8 cellular contexts compared by ENCODE assay signal in genomic region chr10:110641256-110641655, GRCh38. TPM values are rescaled to one million over a fixed set of nuclear protein-coding genes. Genes with fewer than 3 reads are reported as not detected.
DNase-seq lines count a peak whose midpoint lies in the region; ATAC-seq, FAIRE-seq and TF ChIP-seq lines count a peak whose summit lies in the region.

No MANE protein-coding gene starts in this region.

- no peak overlapping the region for H2BK120ac ChIP-seq in neuronal stem cell (ENCODE audit: low read depth, low read length)

- H4K8ac ChIP-seq in neuronal stem cell (ENCODE audit: low read depth, low read length) = no peak overlapping the region

- H3K27ac ChIP-seq in neuronal stem cell (replicated peaks; ENCODE audit: low read length) = no peak overlapping the region

- H3K4ac ChIP-seq in neuronal stem cell (ENCODE audit: low read length) = no peak overlapping the region

- no peak overlapping the region for H3K4me2 ChIP-seq in neuronal stem cell (ENCODE audit: insufficient read depth, low read length, poor library complexity, severe bottlenecking)

- no peaks in the 10 kb centered on the region for H3K79me1 ChIP-seq in neuronal stem cell (ENCODE audit: low read depth, low read length)

- H3K18ac ChIP-seq in neuronal stem cell (ENCODE audit: low read length) = no peak overlapping the region

- no peaks in the 10 kb centered on the region for H3K9me3 ChIP-seq in neuronal stem cell (replicated peaks in 1 of 2; ENCODE audit: control insufficient read depth in 2 of 2, insufficient read depth in 1 of 2, low read depth in 1 of 2, low read length in 2 of 2)

- H2BK15ac ChIP-seq in neuronal stem cell (ENCODE audit: low read length) = no peak overlapping the region

- no CpG with 5 or more reads among the region's 5 CpGs for WGBS in neuronal stem cell (ENCODE audit: extremely low coverage in 2 of 2, insufficient read length in 2 of 2, insufficient replicate concordance in 1 of 2), 2 donors

- no peak for DNase-seq in GM18507 (ENCODE audit: extremely low spot score, insufficient read length, low read depth)
- peak; percentile 63 for DNase-seq in activated CD8-positive, alpha-beta memory T cell treated with anti-CD3 and anti-CD28 coated beads, Interleukin-2, amount 50 U/mL, for 48 hours
- DNase-seq in iPS-NIHi11 (ENCODE audit: low spot score) = peak; percentile 64
- no peak for DNase-seq in HUDEP-2 (lab: John Stamatoyannopoulos, UW; ENCODE audit: unreplicated experiment in 76 of 76)
- no peak for DNase-seq in neuronal stem cell (ENCODE audit: low spot score)
- no peak for DNase-seq in cerebellar cortex (ENCODE audit: low spot score)

- H3K27me3 ChIP-seq in neuronal stem cell (ENCODE audit: control insufficient read depth in 3 of 3, insufficient read depth in 3 of 3, low read depth in 1 of 3, low read length in 3 of 3) = peaks cover 9 to 65% (median 35%) of the 10 kb centered on the region in 3 experiments

- H2AFZ ChIP-seq in neuronal stem cell (ENCODE audit: low read length) = no peak overlapping the region

- H2AK5ac ChIP-seq in neuronal stem cell (ENCODE audit: low read depth, low read length) = no peak overlapping the region

- no peak overlapping the region for H4K91ac ChIP-seq in neuronal stem cell (ENCODE audit: low read depth, low read length, poor library complexity)

- no peak overlapping the region for H2BK5ac ChIP-seq in neuronal stem cell (ENCODE audit: low read length)

- no peak overlapping the region for H3K9ac ChIP-seq in neuronal stem cell (ENCODE audit: low read depth, low read length, poor library complexity)

- no peak overlapping the region for H3K4me3 ChIP-seq in neuronal stem cell (ENCODE audit: low read length in 2 of 2)

- peak; percentile 50 for FAIRE-seq in GM18507 (lab: Jason Lieb, UNC)

- no peak for TF ChIP-seq EP300 in Ishikawa (IDR thresholded peaks at IDR 0.05; ENCODE audit: borderline replicate concordance)

- no peak overlapping the region for H2BK12ac ChIP-seq in neuronal stem cell (ENCODE audit: low read length)

- ATAC-seq in HG03108 (IDR thresholded peaks at IDR 0.05; ENCODE audit: unreplicated experiment) = no peak

- no peak overlapping the region for H3K14ac ChIP-seq in neuronal stem cell (ENCODE audit: low read length)

- peaks cover 21 to 23% of the 10 kb centered on the region in 2 donors for H3K4me1 ChIP-seq in neuronal stem cell (ENCODE audit: control insufficient read depth in 2 of 2, insufficient read depth in 1 of 2, low read depth in 1 of 2, low read length in 2 of 2)

- no peaks in the 10 kb centered on the region for H3K36me3 ChIP-seq in neuronal stem cell (replicated peaks in 1 of 2; ENCODE audit: control insufficient read depth in 2 of 2, insufficient read depth in 2 of 2, low read length in 2 of 2)

- no peak overlapping the region for H3K23ac ChIP-seq in neuronal stem cell (ENCODE audit: low read depth, low read length, poor library complexity)

- TF ChIP-seq RAD21 in Ishikawa (IDR thresholded peaks at IDR 0.05; ENCODE audit: low read depth) = no peak

TF ChIP-seq in Ishikawa, 13 proteins besides CTCF, POLR2A, EP300 and RAD21:
- TF ChIP-seq EGR1 (IDR thresholded peaks at IDR 0.05) (no peak), TEAD4 (IDR thresholded peaks at IDR 0.05) (no peak), USF1 (IDR thresholded peaks at IDR 0.05) (peak; percentile 75), YY1 (IDR thresholded peaks at IDR 0.05; ENCODE audit: low read depth) (no peak)

RNA-seq across cellular contexts. Expression of gene RBM20, which starts 2.9 kb away (rescaled TPM):
- 0.56 TPM for polyA plus RNA-seq in neuronal stem cell (2013, experiment 1 of 2)
- polyA plus RNA-seq in neuronal stem cell (2013, experiment 2 of 2) = 0.48 TPM

Comparison
In these comparisons a context has a peak if more than half of its experiments do, and no peak if none do; other contexts are left out.
1. DNase-seq: peak in activated CD8-positive, alpha-beta memory T cell treated with anti-CD3 and anti-CD28 coated beads, Interleukin-2, amount 50 U/mL, for 48 hours (single experiment) and iPS-NIHi11 (single experiment); none in GM18507 (single experiment), HUDEP-2 (0 of 76), neuronal stem cell (single experiment) and cerebellar cortex (single experiment).